17 cellular contexts compared by ENCODE assay signal in genomic region chr10:113492181-113492580, GRCh38.
DNase-seq lines count a peak whose midpoint lies in the region; ATAC-seq, FAIRE-seq and TF ChIP-seq lines count a peak whose summit lies in the region.
"Had no signal": no experiment of that assay in that cellular context is flagged by ENCODE, and none has a peak within 500 bp of the region (broad histone marks: within the 10 kb centered on the region; RNA-seq: fewer than 3 reads in every experiment).

No MANE protein-coding gene starts in this region.

- no peaks in the 10 kb centered on the region for H3K27me3 ChIP-seq in tibial artery

- no peak overlapping the region for H3K4me3 Mint-ChIP-seq in nephron
- H3K4me3 Mint-ChIP-seq: activated CD8-positive, alpha-beta T cell treated with anti-CD3 and anti-CD28 coated beads, Interleukin-2, amount 10 ng/mL, durations not matched to agents 7 days and 5 days; activated naive CD8-positive, alpha-beta T cell treated with anti-CD3 and anti-CD28 coated beads, Interleukin-2, amount 10 ng/mL, durations not matched to agents 7 days and 5 days had no signal

- peak overlapping the region; percentile 72 to 76 for H3K27ac ChIP-seq in tibial artery
- H3K27ac ChIP-seq: WERI-Rb-1 had no signal

- no peaks in the 10 kb centered on the region for H3K9me3 Mint-ChIP-seq in nephron
- H3K9me3 Mint-ChIP-seq: activated naive CD8-positive, alpha-beta T cell treated with anti-CD3 and anti-CD28 coated beads, Interleukin-2, amount 10 ng/mL, durations not matched to agents 7 days and 5 days had no signal

- DNase-seq in GM04504 (ENCODE audit: low read depth) (peak; percentile 50), epidermal melanocyte (ENCODE audit: insufficient read length, low spot score) (peak; percentile 58), tibial artery (no peak), HUDEP-2 (lab: John Stamatoyannopoulos, UW; ENCODE audit: unreplicated experiment in 76 of 76) (no peak), GM12891 (ENCODE audit: insufficient read length, low spot score) (no peak)
- DNase-seq in activated CD4-positive, CD25-positive, alpha-beta regulatory T cell treated with anti-CD3 and anti-CD28 coated beads, Interleukin-2, amount 50 U/mL, for 72 hours = no peak
- DNase-seq: activated CD8-positive, alpha-beta T cell treated with anti-CD3 and anti-CD28 coated beads, Interleukin-2, amount 10 ng/mL, durations not matched to agents 7 days and 5 days; activated naive CD8-positive, alpha-beta T cell treated with anti-CD3 and anti-CD28 coated beads, Interleukin-2, amount 10 ng/mL, durations not matched to agents 7 days and 5 days; Caco-2; islet precursor cell; nucleus accumbens; WERI-Rb-1 had no signal

- no peak for TF ChIP-seq CTCF in nephron (IDR thresholded peaks at IDR 0.05; ENCODE audit: unreplicated experiment in 3 of 3)
- no peak for TF ChIP-seq CTCF in tibial artery (IDR thresholded peaks at IDR 0.05)

- H3K9me3 ChIP-seq in tibial artery = no peaks in the 10 kb centered on the region
- H3K9me3 ChIP-seq: Caco-2, HAP-1 had no signal

- no peak for FAIRE-seq in GM12891 (lab: Jason Lieb, UNC)
- FAIRE-seq: endothelial cell of umbilical vein, HTR-8/SVneo had no signal

- H3K4me1 Mint-ChIP-seq in nephron = peaks cover 39% of the 10 kb centered on the region
- H3K4me1 Mint-ChIP-seq: activated naive CD8-positive, alpha-beta T cell treated with anti-CD3 and anti-CD28 coated beads, Interleukin-2, amount 10 ng/mL, durations not matched to agents 7 days and 5 days had no signal

- peaks cover 0 to 80% (median 53%) of the 10 kb centered on the region in 4 donors for H3K4me1 ChIP-seq in tibial artery
- H3K4me1 ChIP-seq: Caco-2, HAP-1 had no signal

- H3K27me3 Mint-ChIP-seq in nephron (ENCODE audit: low read depth) = no peaks in the 10 kb centered on the region

- H3K27ac Mint-ChIP-seq in nephron = peak overlapping the region in 2 of 3 experiments; percentile 4 to 66
- H3K27ac Mint-ChIP-seq: activated CD8-positive, alpha-beta T cell treated with anti-CD3 and anti-CD28 coated beads, Interleukin-2, amount 10 ng/mL, durations not matched to agents 7 days and 5 days; activated naive CD8-positive, alpha-beta T cell treated with anti-CD3 and anti-CD28 coated beads, Interleukin-2, amount 10 ng/mL, durations not matched to agents 7 days and 5 days had no signal

- no peaks in the 10 kb centered on the region for H3K36me3 Mint-ChIP-seq in nephron (ENCODE audit: low read depth)
- H3K36me3 Mint-ChIP-seq: activated naive CD8-positive, alpha-beta T cell treated with anti-CD3 and anti-CD28 coated beads, Interleukin-2, amount 10 ng/mL, durations not matched to agents 7 days and 5 days had no signal

- no peak for TF ChIP-seq POLR2A in GM12891 (IDR thresholded peaks at IDR 0.05; ENCODE audit: low read depth, low read length)

- no peak for ATAC-seq in HG02759 (IDR thresholded peaks at IDR 0.05; ENCODE audit: unreplicated experiment)
- ATAC-seq: activated CD8-positive, alpha-beta T cell treated with anti-CD3 and anti-CD28 coated beads, Interleukin-2, amount 10 ng/mL, durations not matched to agents 7 days and 5 days had no signal

- intact Hi-C loops in tibial artery (cut with DNase I; ENCODE audit: low total_unique reads) = no loop called here

- peak overlapping the region; percentile 32 to 33 for H3K4me3 ChIP-seq in tibial artery
- H3K4me3 ChIP-seq: HAP-1 had no signal

- no peaks in the 10 kb centered on the region for H3K36me3 ChIP-seq in tibial artery
- H3K36me3 ChIP-seq: HAP-1, WERI-Rb-1 had no signal

TF ChIP-seq in GM12891, 5 proteins besides CTCF, POLR2A, EP300 and RAD21:
- TF ChIP-seq SPI1 (IDR thresholded peaks at IDR 0.05; ENCODE audit: low read depth, low read length) (no peak), POU2F2 (IDR thresholded peaks at IDR 0.05; ENCODE audit: low read depth, low read length) (no peak), TAF1 (IDR thresholded peaks at IDR 0.05; ENCODE audit: low read depth, low read length) (no peak), PAX5 (IDR thresholded peaks at IDR 0.05; ENCODE audit: insufficient read depth, low read length, severe bottlenecking) (no peak)

Comparison
In these comparisons a context has a peak if more than half of its experiments do, and no peak if none do; other contexts are left out.
1. DNase-seq: peak in GM04504 (single experiment) and epidermal melanocyte (single experiment); none in tibial artery (0 of 2), HUDEP-2 (0 of 76), GM12891 (single experiment) and activated CD4-positive, CD25-positive, alpha-beta regulatory T cell treated with anti-CD3 and anti-CD28 coated beads, Interleukin-2, amount 50 U/mL, for 72 hours (single experiment).